In genomic region chr9:133027134-133027533, GRCh38 we compare ENCODE assay signal across 23 cellular contexts. TPM values are rescaled to one million over a fixed set of nuclear protein-coding genes. Genes with fewer than 3 reads are reported as not detected.
DNase-seq lines count a peak whose midpoint lies in the region; ATAC-seq, FAIRE-seq and TF ChIP-seq lines count a peak whose summit lies in the region.
"Had no signal": no experiment of that assay in that cellular context is flagged by ENCODE, and none has a peak within 500 bp of the region (broad histone marks: within the 10 kb centered on the region; RNA-seq: fewer than 3 reads in every experiment).

No MANE protein-coding gene starts in this region.

- H3K27ac ChIP-seq in right atrium auricular region (no peak overlapping the region), K562 (ENCODE audit: extremely low read depth, low read depth, low read length) (peak overlapping the region; percentile 50; the same call in 2 of the 3 replicates)

- H3K36me3 ChIP-seq in right atrium auricular region (no peaks in the 10 kb centered on the region), K562 (ENCODE audit: control insufficient read depth, insufficient read depth, low read length) (peaks cover 5% of the 10 kb centered on the region)

- DNase-seq in cardiac septum (ENCODE audit: low spot score) (peak; percentile 57), right atrium auricular region (ENCODE audit: low spot score) (no peak), T-helper 17 cell (no peak), K562 (ENCODE audit: extremely low read depth in 1 of 4, low spot score in 3 of 4) (peak in 2 of 4 experiments; percentile 80 to 89), dermis blood vessel endothelial cell (no peak), midbrain (lab: John Stamatoyannopoulos, UW) (no peak)
- DNase-seq in stimulated activated effector memory CD8-positive, alpha-beta T cell treated with anti-CD3 and anti-CD28 coated beads, Interleukin-12 subunit alpha, Interleukin-12 subunit beta, amount 100 ng/mL, for 72 hours (ENCODE audit: low spot score in 2 of 2): no peak
- DNase-seq: CD4-positive, CD25-positive, alpha-beta regulatory T cell; COR-L47; DND-41; H9; HFFc6; Kasumi-1; NCI-H1694; NCI-H2081 treated with DMSO at 0.1 percent for 48 hours; NCI-H2171 treated with DMSO at 0.1 percent for 48 hours; NCI-H524 treated with DMSO at 0.1 percent for 48 hours; PC-3; SIG-M5 had no signal

- intact Hi-C loops in cardiac septum (cut with DNase I): no loop called here
- intact Hi-C loops in K562 (cut with micrococcal nuclease): loop anchor here (1.0 to 5.0 kb wide), 2 partner anchors 49 to 120 kb away; partner anchors contain the start of gene GFI1B

- H4K20me1 ChIP-seq in K562 (replicated peaks; ENCODE audit: control insufficient read depth, insufficient read depth, low read length): no peaks in the 10 kb centered on the region

- TF ChIP-seq POLR2A in K562 (conservative IDR thresholded peaks at IDR 0.05): 0 out of 2 replicates have a peak, but pooled peaks have one; percentile 39

- peak overlapping the region; percentile 1 to 37; a peak in 3 of 4 replicates for H3K9ac ChIP-seq in K562 (ENCODE audit: insufficient read depth in 1 of 2, low read depth in 2 of 2, low read length in 2 of 2)

- in situ Hi-C loops in K562 (cut with MboI): no loop called here

- WGBS in K562 (ENCODE audit: insufficient coverage, low coverage, missing lambda C conversion rate): 5% methylated on average over 5 of the region's 5 CpGs

- no peak for TF ChIP-seq CTCF in right atrium auricular region (IDR thresholded peaks at IDR 0.05)
- no peak for TF ChIP-seq CTCF in K562 (IDR thresholded peaks at IDR 0.05 in 2 of 3, conservative IDR thresholded peaks at IDR 0.05 in 1 of 3; ENCODE audit: insufficient read depth in 2 of 3, low read depth in 1 of 3, low read length in 3 of 3)

- TF ChIP-seq RAD21 in K562 (CRISPR knock-in tag; conservative IDR thresholded peaks at IDR 0.05 in 1 of 2, IDR thresholded peaks at IDR 0.05 in 1 of 2): no peak

- H3K79me2 ChIP-seq in K562 (ENCODE audit: control insufficient read depth, insufficient read depth, low read length): peaks cover 36% of the 10 kb centered on the region

- H3K9me3 Mint-ChIP-seq in stimulated activated effector memory CD8-positive, alpha-beta T cell treated with anti-CD3 and anti-CD28 coated beads, Interleukin-12 subunit alpha, Interleukin-12 subunit beta, amount 100 ng/mL, for 72 hours: no peaks in the 10 kb centered on the region

- no peaks in the 10 kb centered on the region for H3K27me3 ChIP-seq in right atrium auricular region
- H3K27me3 ChIP-seq in K562 (ENCODE audit: control insufficient read depth in 2 of 2, insufficient read depth in 2 of 2, low read length in 2 of 2): no peaks in the 10 kb centered on the region

- H3K4me2 ChIP-seq in K562 (ENCODE audit: insufficient read depth, low read length): peak overlapping the region; percentile 34

- H3K4me3 Mint-ChIP-seq in T-helper 17 cell: no peak overlapping the region
- no peak overlapping the region for H3K4me3 Mint-ChIP-seq in stimulated activated effector memory CD8-positive, alpha-beta T cell treated with anti-CD3 and anti-CD28 coated beads, Interleukin-12 subunit alpha, Interleukin-12 subunit beta, amount 100 ng/mL, for 72 hours
- H3K4me3 Mint-ChIP-seq: H9, HFFc6 had no signal

- no peaks in the 10 kb centered on the region for H3K27me3 Mint-ChIP-seq in T-helper 17 cell

- BruUV-seq in K562 (replicated peaks; lab: Mats Ljungman, UMichigan): no TSS peak

- FAIRE-seq in K562 (lab: Jason Lieb, UNC): peak; percentile 88
- FAIRE-seq: GM12891 had no signal

- H3K4me3 ChIP-seq in right atrium auricular region: no peak overlapping the region
- no peak overlapping the region for H3K4me3 ChIP-seq in K562

- peaks cover 29% of the 10 kb centered on the region for H3K4me1 Mint-ChIP-seq in T-helper 17 cell
- H3K4me1 Mint-ChIP-seq in stimulated activated effector memory CD8-positive, alpha-beta T cell treated with anti-CD3 and anti-CD28 coated beads, Interleukin-12 subunit alpha, Interleukin-12 subunit beta, amount 100 ng/mL, for 72 hours: peaks cover 25% of the 10 kb centered on the region

- POLR2A ChIA-PET in K562 (lab: Yijun Ruan, JAX): interaction anchor here (0.7 to 1.6 kb wide), 3 partner anchors 22 to 89 kb away, joined by 3 to 4 read pairs (median 3); no protein-coding TSS in a partner anchor

- peak; percentile 14; the same call in 1 of the 2 replicates for TF ChIP-seq EP300 in K562 (IDR thresholded peaks at IDR 0.05; ENCODE audit: low read length)

- no peaks in the 10 kb centered on the region for H3K9me3 ChIP-seq in right atrium auricular region
- H3K9me3 ChIP-seq in T-helper 17 cell (ENCODE audit: control insufficient read depth, low read length, poor library complexity, severe bottlenecking): no peaks in the 10 kb centered on the region
- H3K9me3 ChIP-seq in K562 (replicated peaks; ENCODE audit: control insufficient read depth, insufficient read depth, low read depth, low read length): 0 out of 2 replicates have a peak, but pooled peaks cover 3% of the 10 kb centered on the region

- H2AFZ ChIP-seq in K562 (ENCODE audit: low read depth, low read length): peak overlapping the region; percentile 64

- H3K4me1 ChIP-seq in right atrium auricular region (peaks cover 0 to 26% of the 10 kb centered on the region in 2 donors), K562 (replicated peaks in 1 of 2; ENCODE audit: control insufficient read depth in 2 of 2, insufficient read depth in 2 of 2, low read length in 2 of 2) (peaks cover 36 to 39% of the 10 kb centered on the region in 2 experiments; a peak in 4 of 5 replicates)

- peaks cover 2% of the 10 kb centered on the region for H3K36me3 Mint-ChIP-seq in T-helper 17 cell (ENCODE audit: low read depth)
- H3K36me3 Mint-ChIP-seq in stimulated activated effector memory CD8-positive, alpha-beta T cell treated with anti-CD3 and anti-CD28 coated beads, Interleukin-12 subunit alpha, Interleukin-12 subunit beta, amount 100 ng/mL, for 72 hours: peaks cover 14% of the 10 kb centered on the region
- H3K36me3 Mint-ChIP-seq: CD4-positive, CD25-positive, alpha-beta regulatory T cell had no signal

- no peak for ATAC-seq in T-helper 17 cell
- peak; percentile 25 for ATAC-seq in K562
- ATAC-seq in stimulated activated effector memory CD8-positive, alpha-beta T cell treated with anti-CD3 and anti-CD28 coated beads, Interleukin-12 subunit alpha, Interleukin-12 subunit beta, amount 100 ng/mL, for 72 hours: no peak
- ATAC-seq: PC-3 had no signal

- peak overlapping the region; percentile 37 for H3K27ac Mint-ChIP-seq in T-helper 17 cell
- peak overlapping the region; percentile 11 for H3K27ac Mint-ChIP-seq in stimulated activated effector memory CD8-positive, alpha-beta T cell treated with anti-CD3 and anti-CD28 coated beads, Interleukin-12 subunit alpha, Interleukin-12 subunit beta, amount 100 ng/mL, for 72 hours
- H3K27ac Mint-ChIP-seq: H9, HFFc6 had no signal

- CTCF ChIA-PET in K562 (lab: Yijun Ruan, JAX; ENCODE audit: low intra/inter-chr PET ratio): no interaction called here

- no peaks in the 10 kb centered on the region for H3K9me1 ChIP-seq in K562 (ENCODE audit: control insufficient read depth, insufficient read depth, low read length)

RNA-seq across cellular contexts. Expression of gene GTF3C5, which starts 3.7 kb away (rescaled TPM):
- total RNA-seq in cardiac septum (27.6 TPM), right atrium auricular region (10 to 100 TPM; 30.5 to 31.1 TPM), T-helper 17 cell (10 to 100 TPM; 38.9 to 46.6 TPM), K562 (2014; rRNA removed) (118 and 134 TPM in 2 replicates), K562 (2014; rRNA removed; fragmentation: Illumina TruSeq; extraction: Trizol) (43.2 and 58.5 TPM in 2 replicates), K562 (2015; rRNA removed; fragmentation: Illumina TruSeq; extraction: Trizol) (80.7 and 83.7 TPM in 2 replicates), K562 (2021) (106 and 110 TPM in 2 replicates), dermis blood vessel endothelial cell (53.3 and 59.2 TPM in 2 replicates)
- 66.1 and 166 TPM in 2 replicates for total RNA-seq in K562 (2011; cell fraction: chromatin; rRNA removed; ENCODE audit: low replicate concordance)
- 99.4 and 113 TPM in 2 replicates for total RNA-seq in K562 (2011; cell fraction: nucleolus; rRNA removed)
- total RNA-seq in K562 (2011; cell fraction: nucleoplasm; rRNA removed): 67.0 and 84.1 TPM in 2 replicates
- polyA plus RNA-seq in K562 (2011; rRNA removed) (80.2 TPM in 2 replicates), K562 (2014; fragmentation: Illumina TruSeq; extraction: Trizol) (105 and 107 TPM in 2 replicates), K562 (2014; fragmentation: Nextera tagmentation; extraction: Ambion mirVana) (1 to 10 TPM; 3.8 to 8.4 TPM), K562 (2014; rRNA removed) (95.1 and 107 TPM in 2 replicates)
- polyA plus RNA-seq in K562 (2011; cell fraction: cytosol; rRNA removed): 88.7 and 143 TPM in 2 replicates
- polyA plus RNA-seq in K562 (2011; cell fraction: nucleus; rRNA removed): 254 and 348 TPM in 2 replicates
- 75.0 and 82.6 TPM in 2 replicates for polyA plus RNA-seq in K562 (2012)
- polyA minus RNA-seq in K562 (2011; rRNA and poly(A)+ RNA removed): 52.2 and 85.8 TPM in 2 replicates
- polyA minus RNA-seq in K562 (2011; cell fraction: cytosol; rRNA and poly(A)+ RNA removed): 57.6 and 64.2 TPM in 2 replicates
- polyA minus RNA-seq in K562 (2011; cell fraction: nucleus; rRNA and poly(A)+ RNA removed): 59.4 and 67.3 TPM in 2 replicates

RNA-seq across cellular contexts. Expression of gene CEL, which starts 34.6 kb away (rescaled TPM):
- total RNA-seq in cardiac septum: 0.59 TPM
- total RNA-seq in right atrium auricular region: 1 to 10 TPM in 1 of 2 donors, under 1 TPM in 1; 0.94 to 1.9 TPM
- under 1 TPM in 1 of 2 donors, not detected in 1; 0.42 TPM for total RNA-seq in T-helper 17 cell
- total RNA-seq in K562 (2011; cell fraction: chromatin; rRNA removed; ENCODE audit: low replicate concordance): 2.0 and 6.1 TPM in 2 replicates
- total RNA-seq in K562 (2011; cell fraction: nucleolus; rRNA removed): 2.8 and 3.8 TPM in 2 replicates
- total RNA-seq in K562 (2011; cell fraction: nucleoplasm; rRNA removed): 2.3 TPM in 2 replicates
- 0.09 and 0.45 TPM in 2 replicates for total RNA-seq in K562 (2014; rRNA removed)
- total RNA-seq in K562 (2014; rRNA removed; fragmentation: Illumina TruSeq; extraction: Trizol): 0.15 and 0.16 TPM in 2 replicates
- 0.51 and 0.53 TPM in 2 replicates for total RNA-seq in K562 (2015; rRNA removed; fragmentation: Illumina TruSeq; extraction: Trizol)
- total RNA-seq in K562 (2021): 3.0 and 4.0 TPM in 2 replicates
- 0.46 and 0.65 TPM in 2 replicates for polyA plus RNA-seq in K562 (2011; rRNA removed)
- 0.32 and 0.43 TPM in 2 replicates for polyA plus RNA-seq in K562 (2011; cell fraction: cytosol; rRNA removed)
- polyA plus RNA-seq in K562 (2011; cell fraction: nucleus; rRNA removed): 2.8 and 6.2 TPM in 2 replicates
- 0.77 and 2.3 TPM in 2 replicates for polyA plus RNA-seq in K562 (2012)
- 0.62 and 0.91 TPM in 2 replicates for polyA plus RNA-seq in K562 (2014; fragmentation: Illumina TruSeq; extraction: Trizol)
- polyA plus RNA-seq in K562 (2014; fragmentation: Nextera tagmentation; extraction: Ambion mirVana): not detected
- 0.57 and 0.77 TPM in 2 replicates for polyA plus RNA-seq in K562 (2014; rRNA removed)
- polyA minus RNA-seq in K562 (2011; rRNA and poly(A)+ RNA removed): 0.14 and 0.21 TPM in 2 replicates
- not detected in 2 replicates for polyA minus RNA-seq in K562 (2011; cell fraction: cytosol; rRNA and poly(A)+ RNA removed)
- 0.54 and 0.89 TPM in 2 replicates for polyA minus RNA-seq in K562 (2011; cell fraction: nucleus; rRNA and poly(A)+ RNA removed)
- 0.14 and 0.17 TPM in 2 replicates for total RNA-seq in dermis blood vessel endothelial cell
- polyA plus RNA-seq: CD4-positive, CD25-positive, alpha-beta regulatory T cell had no signal

RNA-seq across cellular contexts. Expression of gene GFI1B, which starts 48.6 kb away (rescaled TPM):
- not detected for total RNA-seq in cardiac septum
- under 1 TPM in 1 of 2 donors, not detected in 1; 0.35 TPM for total RNA-seq in right atrium auricular region
- 10 to 100 TPM in 1 of 2 donors, 1 to 10 TPM in 1; 1.1 to 29.3 TPM for total RNA-seq in T-helper 17 cell
- total RNA-seq in K562 (2011; cell fraction: chromatin; rRNA removed; ENCODE audit: low replicate concordance): 11.1 and 39.0 TPM in 2 replicates
- 28.2 and 30.4 TPM in 2 replicates for total RNA-seq in K562 (2011; cell fraction: nucleolus; rRNA removed)
- total RNA-seq in K562 (2011; cell fraction: nucleoplasm; rRNA removed): 20.0 and 26.4 TPM in 2 replicates
- total RNA-seq in K562 (2014; rRNA removed): 40.3 and 62.9 TPM in 2 replicates
- 17.5 and 20.1 TPM in 2 replicates for total RNA-seq in K562 (2014; rRNA removed; fragmentation: Illumina TruSeq; extraction: Trizol)
- total RNA-seq in K562 (2015; rRNA removed; fragmentation: Illumina TruSeq; extraction: Trizol): 34.5 and 34.6 TPM in 2 replicates
- 73.4 and 75.7 TPM in 2 replicates for total RNA-seq in K562 (2021)
- polyA plus RNA-seq in K562 (2011; rRNA removed): 34.4 and 57.7 TPM in 2 replicates
- polyA plus RNA-seq in K562 (2011; cell fraction: cytosol; rRNA removed): 53.6 and 133 TPM in 2 replicates
- polyA plus RNA-seq in K562 (2011; cell fraction: nucleus; rRNA removed): 64.3 and 118 TPM in 2 replicates
- 64.2 and 77.5 TPM in 2 replicates for polyA plus RNA-seq in K562 (2012)
- 51.8 and 73.3 TPM in 2 replicates for polyA plus RNA-seq in K562 (2014; fragmentation: Illumina TruSeq; extraction: Trizol)
- 10 to 100 TPM in 1 of 2 experiments, 1 to 10 TPM in 1; 8.0 to 19.1 TPM for polyA plus RNA-seq in K562 (2014; fragmentation: Nextera tagmentation; extraction: Ambion mirVana)
- 47.2 and 50.1 TPM in 2 replicates for polyA plus RNA-seq in K562 (2014; rRNA removed)
- polyA minus RNA-seq in K562 (2011; rRNA and poly(A)+ RNA removed): 16.7 and 22.0 TPM in 2 replicates
- polyA minus RNA-seq in K562 (2011; cell fraction: cytosol; rRNA and poly(A)+ RNA removed): 47.9 and 57.4 TPM in 2 replicates
- polyA minus RNA-seq in K562 (2011; cell fraction: nucleus; rRNA and poly(A)+ RNA removed): 20.3 and 22.1 TPM in 2 replicates
- total RNA-seq in dermis blood vessel endothelial cell: not detected in 2 replicates
- total RNA-seq: H9, MCF 10A, PC-3, RPMI7951 had no signal
- polyA plus RNA-seq: BJ had no signal
